In the genomic region with DNA sequence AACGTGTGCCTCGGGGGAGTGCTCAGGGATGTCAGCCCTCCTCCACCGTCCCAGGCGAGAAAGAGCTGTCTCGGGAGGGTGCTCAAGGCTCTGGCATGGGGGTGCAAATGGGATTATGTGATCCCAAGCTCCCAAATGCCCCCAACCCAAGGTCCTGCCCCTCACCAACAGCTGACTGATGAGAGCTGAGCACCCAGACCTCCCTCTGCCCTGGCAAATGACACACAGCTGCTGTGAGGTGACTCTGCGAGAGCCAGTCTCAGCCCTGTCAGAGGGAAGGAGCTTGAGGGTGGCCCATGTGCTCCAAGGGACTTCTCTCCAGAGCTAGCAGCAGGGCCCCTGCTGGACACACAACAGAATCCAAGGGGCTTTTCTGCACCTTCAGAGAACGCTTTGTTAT, we compare ENCODE assay signal across 2 cellular contexts.
TF ChIP-seq lines count a peak whose summit lies in the region.

No MANE protein-coding gene starts in this region.

TF ChIP-seq in IMR-90, 13 proteins besides CTCF, POLR2A, EP300 and RAD21:
- TF ChIP-seq MXI1 (IDR thresholded peaks at IDR 0.05; ENCODE audit: borderline replicate concordance, low read depth, low read length): no peak
- no peak for TF ChIP-seq NFE2L2 (IDR thresholded peaks at IDR 0.05; ENCODE audit: low read depth, low read length)
- TF ChIP-seq BHLHE40 (IDR thresholded peaks at IDR 0.05; ENCODE audit: low read depth, low read length): no peak
- TF ChIP-seq CHD1 (IDR thresholded peaks at IDR 0.05; ENCODE audit: low read depth, low read length): no peak
- no peak for TF ChIP-seq SMC3 (IDR thresholded peaks at IDR 0.05; ENCODE audit: low read depth, low read length)
- no peak for TF ChIP-seq FOS (IDR thresholded peaks at IDR 0.05; ENCODE audit: low read depth, low read length)
- TF ChIP-seq MAZ (IDR thresholded peaks at IDR 0.05; ENCODE audit: borderline replicate concordance, low read depth, low read length): no peak
- no peak for TF ChIP-seq RCOR1 (IDR thresholded peaks at IDR 0.05; ENCODE audit: insufficient replicate concordance, low read length)
- no peak for TF ChIP-seq MAFK (IDR thresholded peaks at IDR 0.05; ENCODE audit: low read depth, low read length)
- no peak for TF ChIP-seq RFX5 (IDR thresholded peaks at IDR 0.05; ENCODE audit: low read depth, low read length)
- TF ChIP-seq, protein P1, sequence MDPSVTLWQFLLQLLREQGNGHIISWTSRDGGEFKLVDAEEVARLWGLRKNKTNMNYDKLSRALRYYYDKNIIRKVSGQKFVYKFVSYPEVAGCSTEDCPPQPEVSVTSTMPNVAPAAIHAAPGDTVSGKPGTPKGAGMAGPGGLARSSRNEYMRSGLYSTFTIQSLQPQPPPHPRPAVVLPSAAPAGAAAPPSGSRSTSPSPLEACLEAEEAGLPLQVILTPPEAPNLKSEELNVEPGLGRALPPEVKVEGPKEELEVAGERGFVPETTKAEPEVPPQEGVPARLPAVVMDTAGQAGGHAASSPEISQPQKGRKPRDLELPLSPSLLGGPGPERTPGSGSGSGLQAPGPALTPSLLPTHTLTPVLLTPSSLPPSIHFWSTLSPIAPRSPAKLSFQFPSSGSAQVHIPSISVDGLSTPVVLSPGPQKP (IDR thresholded peaks at IDR 0.05; ENCODE audit: borderline replicate concordance, low read depth, low read length): no peak
- TF ChIP-seq, protein P2, sequence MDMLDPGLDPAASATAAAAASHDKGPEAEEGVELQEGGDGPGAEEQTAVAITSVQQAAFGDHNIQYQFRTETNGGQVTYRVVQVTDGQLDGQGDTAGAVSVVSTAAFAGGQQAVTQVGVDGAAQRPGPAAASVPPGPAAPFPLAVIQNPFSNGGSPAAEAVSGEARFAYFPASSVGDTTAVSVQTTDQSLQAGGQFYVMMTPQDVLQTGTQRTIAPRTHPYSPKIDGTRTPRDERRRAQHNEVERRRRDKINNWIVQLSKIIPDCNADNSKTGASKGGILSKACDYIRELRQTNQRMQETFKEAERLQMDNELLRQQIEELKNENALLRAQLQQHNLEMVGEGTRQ (IDR thresholded peaks at IDR 0.05; ENCODE audit: low read depth, low read length): no peak
- no peak for TF ChIP-seq CEBPB (IDR thresholded peaks at IDR 0.05; ENCODE audit: low read depth, low read length)
TF ChIP-seq in IMR-90: peak in this region for 0.

TF ChIP-seq in endothelial cell of umbilical vein, 7 proteins besides CTCF, POLR2A, EP300 and RAD21:
- TF ChIP-seq, protein P3, sequence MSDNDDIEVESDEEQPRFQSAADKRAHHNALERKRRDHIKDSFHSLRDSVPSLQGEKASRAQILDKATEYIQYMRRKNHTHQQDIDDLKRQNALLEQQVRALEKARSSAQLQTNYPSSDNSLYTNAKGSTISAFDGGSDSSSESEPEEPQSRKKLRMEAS (IDR thresholded peaks at IDR 0.05; ENCODE audit: insufficient read depth, insufficient read length): no peak
- TF ChIP-seq POLR2AphosphoS5 (IDR thresholded peaks at IDR 0.05; ENCODE audit: insufficient read depth, low read depth, low read length) (peak; percentile 50), GATA2 (IDR thresholded peaks at IDR 0.05; ENCODE audit: insufficient read depth, insufficient read length, low read depth, low read length) (no peak)
